In genomic region chr2:10035633-10036032, GRCh38 we compare ENCODE assay signal across 12 cellular contexts. TPM values are rescaled to one million over a fixed set of nuclear protein-coding genes. Genes with fewer than 3 reads are reported as not detected.
DNase-seq lines count a peak whose midpoint lies in the region; ATAC-seq and TF ChIP-seq lines count a peak whose summit lies in the region.
"Had no signal": no experiment of that assay in that cellular context is flagged by ENCODE, and none has a peak within 500 bp of the region (broad histone marks: within the 10 kb centered on the region; RNA-seq: fewer than 3 reads in every experiment).

No MANE protein-coding gene starts in this region.

- peaks cover 7% of the 10 kb centered on the region for H3K27me3 Mint-ChIP-seq in activated T-helper 2 cell treated with anti-CD3 and anti-CD28 coated beads, Interferon-gamma antibody, Interleukin-2, Interleukin-4, amounts not matched to agents 10 μg/mL and 5 μg/mL and 100 μg/mL, durations not matched to agents 14 hours and 24 hours and 36 hours (ENCODE audit: low read depth)

- H3K27ac Mint-ChIP-seq in activated T-helper 2 cell treated with anti-CD3 and anti-CD28 coated beads, Interferon-gamma antibody, Interleukin-2, Interleukin-4, amounts not matched to agents 10 μg/mL and 5 μg/mL and 100 μg/mL, durations not matched to agents 14 hours and 24 hours and 36 hours, result no peak overlapping the region
- H3K27ac Mint-ChIP-seq: activated CD4-positive, alpha-beta T cell treated with anti-CD3 and anti-CD28 coated beads, Interleukin-2, amount 10 ng/mL, durations not matched to agents 7 days and 5 days had no signal

- TF ChIP-seq CTCF in body of pancreas (IDR thresholded peaks at IDR 0.05), result no peak

- DNase-seq in body of pancreas, result no peak
- peak; percentile 25 to 58 (median 57) for DNase-seq in right cardiac atrium
- no peak for DNase-seq in stimulated activated naive CD8-positive, alpha-beta T cell treated with anti-CD3 and anti-CD28 coated beads, Interleukin-15, Interleukin-2, amounts not matched to agents 100 U/mL and 50 U/mL, for 24 hours
- DNase-seq in activated T-helper 2 cell treated with anti-CD3 and anti-CD28 coated beads, Interferon-gamma antibody, Interleukin-2, Interleukin-4, amounts not matched to agents 10 μg/mL and 5 μg/mL and 100 μg/mL, durations not matched to agents 14 hours and 24 hours and 36 hours (ENCODE audit: low spot score), result no peak
- no peak for DNase-seq in ecto neural progenitor cell (ENCODE audit: low spot score)
- DNase-seq in medulla oblongata (ENCODE audit: extremely low spot score), result no peak
- DNase-seq: activated CD4-positive, alpha-beta T cell treated with anti-CD3 and anti-CD28 coated beads, Interleukin-2, amount 10 ng/mL, durations not matched to agents 7 days and 5 days; DMS79; NCI-H1105 had no signal

- no peak for TF ChIP-seq POLR2A in body of pancreas (IDR thresholded peaks at IDR 0.05)

- intact Hi-C loops in body of pancreas (cut with DNase I), result loop anchor here (10.0 kb wide), 1 partner anchor 51 kb away; no protein-coding TSS in a partner anchor
- intact Hi-C loops in right cardiac atrium (cut with DNase I), result loop anchor here in 1 of 4 donors (5.0 kb wide), 1 partner anchor 33 kb away; no protein-coding TSS in a partner anchor
- intact Hi-C loops in activated T-helper 2 cell treated with anti-CD3 and anti-CD28 coated beads, Interferon-gamma antibody, Interleukin-2, Interleukin-4, amounts not matched to agents 10 μg/mL and 5 μg/mL and 100 μg/mL, durations not matched to agents 14 hours and 24 hours and 36 hours (cut with micrococcal nuclease), result no loop called here

- H3K4me2 ChIP-seq in BLaER1 treated with 17β-estradiol and CSF1 and Interleukin-3, amounts not matched to agents 10 nM and 100 nM, result peak overlapping the region in 10 of 11 experiments; percentile 2 to 79 (median 54); a peak in 17 of 22 replicates
- H3K4me2 ChIP-seq in skeletal muscle satellite cell (ENCODE audit: low read length), result peak overlapping the region; percentile 50

- no peaks in the 10 kb centered on the region for H3K27me3 ChIP-seq in BLaER1 treated with 17β-estradiol and CSF1 and Interleukin-3, amounts not matched to agents 10 nM and 100 nM
- no peaks in the 10 kb centered on the region for H3K27me3 ChIP-seq in body of pancreas
- no peaks in the 10 kb centered on the region for H3K27me3 ChIP-seq in right cardiac atrium (ENCODE audit: control insufficient read depth, insufficient read depth)
- H3K27me3 ChIP-seq in skeletal muscle satellite cell (ENCODE audit: control insufficient read depth, insufficient read depth, low read length), result peaks cover 2% of the 10 kb centered on the region

- no peak overlapping the region for H3K4me3 ChIP-seq in BLaER1 treated with 17β-estradiol and CSF1 and Interleukin-3, amounts not matched to agents 10 nM and 100 nM
- no peak overlapping the region for H3K4me3 ChIP-seq in body of pancreas
- no peak overlapping the region for H3K4me3 ChIP-seq in right cardiac atrium (ENCODE audit: low read length)
- no peak overlapping the region for H3K4me3 ChIP-seq in skeletal muscle satellite cell (ENCODE audit: low read length)
- H3K4me3 ChIP-seq: mucosa of descending colon had no signal

- peaks cover 29 to 82% (median 55%) of the 10 kb centered on the region in 10 experiments for H3K4me1 ChIP-seq in BLaER1 treated with 17β-estradiol and CSF1 and Interleukin-3, amounts not matched to agents 10 nM and 100 nM
- H3K4me1 ChIP-seq in body of pancreas (peaks cover 46% of the 10 kb centered on the region), right cardiac atrium (ENCODE audit: control insufficient read depth, insufficient read depth, low read length) (peaks cover 16% of the 10 kb centered on the region), skeletal muscle satellite cell (ENCODE audit: control insufficient read depth, insufficient read depth, low read length) (peaks cover 28% of the 10 kb centered on the region)

- peak overlapping the region in 8 of 11 experiments; percentile 43 to 79 (median 59); a peak in 12 of 22 replicates for H3K27ac ChIP-seq in BLaER1 treated with 17β-estradiol and CSF1 and Interleukin-3, amounts not matched to agents 10 nM and 100 nM
- peak overlapping the region; percentile 78 to 96 (median 84) for H3K27ac ChIP-seq in body of pancreas
- H3K27ac ChIP-seq in right cardiac atrium (ENCODE audit: low read length), result peak overlapping the region; percentile 61

- no peaks in the 10 kb centered on the region for H4K20me1 ChIP-seq in BLaER1 treated with 17β-estradiol and CSF1 and Interleukin-3, amounts not matched to agents 10 nM and 100 nM

- H3K36me3 ChIP-seq in BLaER1 treated with 17β-estradiol and CSF1 and Interleukin-3, amounts not matched to agents 10 nM and 100 nM, result no peaks in the 10 kb centered on the region
- H3K36me3 ChIP-seq in body of pancreas (replicated peaks in 1 of 2; ENCODE audit: insufficient read depth in 1 of 2, low read depth in 2 of 2), result no peaks in the 10 kb centered on the region
- no peaks in the 10 kb centered on the region for H3K36me3 ChIP-seq in skeletal muscle satellite cell (ENCODE audit: insufficient read depth, low read length)

- H3K9me3 ChIP-seq in BLaER1 treated with 17β-estradiol and CSF1 and Interleukin-3, amounts not matched to agents 10 nM and 100 nM (replicated peaks in 1 of 11), result no peaks in the 10 kb centered on the region
- H3K9me3 ChIP-seq in body of pancreas (no peaks in the 10 kb centered on the region), right cardiac atrium (ENCODE audit: control insufficient read depth, low read length) (no peaks in the 10 kb centered on the region), skeletal muscle satellite cell (replicated peaks; ENCODE audit: low read length) (no peaks in the 10 kb centered on the region)
- H3K9me3 ChIP-seq: mucosa of descending colon had no signal

- H3K9ac ChIP-seq in BLaER1 treated with 17β-estradiol and CSF1 and Interleukin-3, amounts not matched to agents 10 nM and 100 nM, result peak overlapping the region in 7 of 11 experiments; percentile 6 to 61 (median 55); a peak in 10 of 22 replicates
- no peak overlapping the region for H3K9ac ChIP-seq in skeletal muscle satellite cell (ENCODE audit: low read depth, low read length)

- WGBS in body of pancreas, 2 donors, result 41 to 50% methylated on average over 5 of the region's 5 CpGs
- WGBS in right cardiac atrium, result 63% methylated on average over 5 of the region's 5 CpGs

- H3K9me3 Mint-ChIP-seq in activated T-helper 2 cell treated with anti-CD3 and anti-CD28 coated beads, Interferon-gamma antibody, Interleukin-2, Interleukin-4, amounts not matched to agents 10 μg/mL and 5 μg/mL and 100 μg/mL, durations not matched to agents 14 hours and 24 hours and 36 hours, result no peaks in the 10 kb centered on the region
- H3K9me3 Mint-ChIP-seq: activated CD4-positive, alpha-beta T cell treated with anti-CD3 and anti-CD28 coated beads, Interleukin-2, amount 10 ng/mL, durations not matched to agents 7 days and 5 days had no signal

- no peak overlapping the region for H3K4me3 Mint-ChIP-seq in activated T-helper 2 cell treated with anti-CD3 and anti-CD28 coated beads, Interferon-gamma antibody, Interleukin-2, Interleukin-4, amounts not matched to agents 10 μg/mL and 5 μg/mL and 100 μg/mL, durations not matched to agents 14 hours and 24 hours and 36 hours (ENCODE audit: low read depth)
- H3K4me3 Mint-ChIP-seq: activated CD4-positive, alpha-beta T cell treated with anti-CD3 and anti-CD28 coated beads, Interleukin-2, amount 10 ng/mL, durations not matched to agents 7 days and 5 days had no signal

- H3K36me3 Mint-ChIP-seq in activated T-helper 2 cell treated with anti-CD3 and anti-CD28 coated beads, Interferon-gamma antibody, Interleukin-2, Interleukin-4, amounts not matched to agents 10 μg/mL and 5 μg/mL and 100 μg/mL, durations not matched to agents 14 hours and 24 hours and 36 hours (ENCODE audit: low read depth), result no peaks in the 10 kb centered on the region

- ATAC-seq in body of pancreas (no peak), right cardiac atrium (peak; percentile 11 to 50)
- no peak for ATAC-seq in stimulated activated naive CD8-positive, alpha-beta T cell treated with anti-CD3 and anti-CD28 coated beads, Interleukin-15, Interleukin-2, amounts not matched to agents 100 U/mL and 50 U/mL, for 24 hours

- no peaks in the 10 kb centered on the region for H3K4me1 Mint-ChIP-seq in activated T-helper 2 cell treated with anti-CD3 and anti-CD28 coated beads, Interferon-gamma antibody, Interleukin-2, Interleukin-4, amounts not matched to agents 10 μg/mL and 5 μg/mL and 100 μg/mL, durations not matched to agents 14 hours and 24 hours and 36 hours (ENCODE audit: low read depth)

RNA-seq across cellular contexts. Expression of gene KLF11, which starts 7.7 kb away (rescaled TPM):
- 10 to 100 TPM; 25.7 to 32.6 TPM for total RNA-seq in body of pancreas
- total RNA-seq in right cardiac atrium, result 10 to 100 TPM; 24.0 to 42.4 (median 26.2) TPM
- polyA plus RNA-seq in right cardiac atrium, result 9.8 TPM
- total RNA-seq in skeletal muscle satellite cell (2012; rRNA removed), result 2.3 and 2.8 TPM in 2 replicates
- 7.9 and 9.2 TPM in 2 replicates for total RNA-seq in activated T-helper 2 cell treated with anti-CD3 and anti-CD28 coated beads, Interferon-gamma antibody, Interleukin-2, Interleukin-4, amounts not matched to agents 10 μg/mL and 5 μg/mL and 100 μg/mL, durations not matched to agents 14 hours and 24 hours and 36 hours

RNA-seq across cellular contexts. Expression of gene CYS1, which starts 44.6 kb away (rescaled TPM):
- total RNA-seq in body of pancreas, result 10 to 100 TPM; 30.4 to 36.6 TPM
- 10 to 100 TPM in 1 of 4 donors, 1 to 10 TPM in 3; 4.9 to 13.3 (median 7.2) TPM for total RNA-seq in right cardiac atrium
- polyA plus RNA-seq in right cardiac atrium, result 6.7 TPM
- total RNA-seq in skeletal muscle satellite cell (2012; rRNA removed), result 0.22 and 0.25 TPM in 2 replicates
- total RNA-seq in activated T-helper 2 cell treated with anti-CD3 and anti-CD28 coated beads, Interferon-gamma antibody, Interleukin-2, Interleukin-4, amounts not matched to agents 10 μg/mL and 5 μg/mL and 100 μg/mL, durations not matched to agents 14 hours and 24 hours and 36 hours, result 0.78 and 0.89 TPM in 2 replicates

Comparison
In these comparisons a context has a peak if more than half of its experiments do, and no peak if none do; other contexts are left out.
1. ATAC-seq: peak in right cardiac atrium (2 of 2); none in body of pancreas (single experiment) and stimulated activated naive CD8-positive, alpha-beta T cell treated with anti-CD3 and anti-CD28 coated beads, Interleukin-15, Interleukin-2, amounts not matched to agents 100 U/mL and 50 U/mL, for 24 hours (single experiment).
2. DNase-seq: peak in right cardiac atrium (3 of 3); none in body of pancreas (0 of 4), stimulated activated naive CD8-positive, alpha-beta T cell treated with anti-CD3 and anti-CD28 coated beads, Interleukin-15, Interleukin-2, amounts not matched to agents 100 U/mL and 50 U/mL, for 24 hours (single experiment), activated T-helper 2 cell treated with anti-CD3 and anti-CD28 coated beads, Interferon-gamma antibody, Interleukin-2, Interleukin-4, amounts not matched to agents 10 μg/mL and 5 μg/mL and 100 μg/mL, durations not matched to agents 14 hours and 24 hours and 36 hours (single experiment), ecto neural progenitor cell (single experiment) and medulla oblongata (single experiment).
3. Peak in every context shown above with its lines, with median percentiles within 50 percentile points of each other: H3K27ac ChIP-seq.